ENCODE assay signal across 27 cellular contexts in genomic region chr7:123039269-123039668, GRCh38. TPM values are rescaled to one million over a fixed set of nuclear protein-coding genes. Genes with fewer than 3 reads are reported as not detected.
DNase-seq lines count a peak whose midpoint lies in the region; ATAC-seq, FAIRE-seq and TF ChIP-seq lines count a peak whose summit lies in the region.
"Had no signal": no experiment of that assay in that cellular context is flagged by ENCODE, and none has a peak within 500 bp of the region (broad histone marks: within the 10 kb centered on the region; RNA-seq: fewer than 3 reads in every experiment).

No MANE protein-coding gene starts in this region.

- H3K23ac ChIP-seq in H9 (ENCODE audit: insufficient read length, low read depth, low read length) (no peak overlapping the region), mesendoderm (ENCODE audit: low read length) (no peak overlapping the region)

- H3K18ac ChIP-seq in H9 (ENCODE audit: insufficient read length, low read depth, low read length), result no peak overlapping the region
- no peak overlapping the region for H3K18ac ChIP-seq in mesendoderm (ENCODE audit: low read length)

- ATAC-seq in WTC11, result peak; percentile 69
- no peak for ATAC-seq in GM21381 (IDR thresholded peaks at IDR 0.05; ENCODE audit: unreplicated experiment)
- no peak for ATAC-seq in GM19467 (IDR thresholded peaks at IDR 0.05; ENCODE audit: unreplicated experiment)
- ATAC-seq: GM12878 had no signal

- no peak overlapping the region for H4K91ac ChIP-seq in H9 (ENCODE audit: insufficient read length, low read depth, low read length)

- H3K4me3 Mint-ChIP-seq in H9 (no peak overlapping the region), WTC11 (no peak overlapping the region)
- H3K4me3 Mint-ChIP-seq: CD14-positive monocyte; CD4-positive, alpha-beta T cell; CD8-positive, alpha-beta memory T cell had no signal

- H3K4ac ChIP-seq in H9 (ENCODE audit: low read depth, low read length) (no peak overlapping the region), mesendoderm (ENCODE audit: low read depth, low read length) (no peak overlapping the region)

- H3K79me1 ChIP-seq in H9 (ENCODE audit: insufficient read depth, low read depth, low read length, poor library complexity, severe bottlenecking), result no peaks in the 10 kb centered on the region
- H3K79me1 ChIP-seq in mesendoderm (ENCODE audit: low read length), result no peaks in the 10 kb centered on the region

- H3K36me3 Mint-ChIP-seq in H9 (ENCODE audit: insufficient read depth in 1 of 3, low read depth in 3 of 3), result no peaks in the 10 kb centered on the region; a peak in 1 of 7 replicates
- H3K36me3 Mint-ChIP-seq in WTC11, result 0 out of 2 replicates have a peak, but pooled peaks cover 3% of the 10 kb centered on the region
- H3K36me3 Mint-ChIP-seq: CD14-positive monocyte; CD8-positive, alpha-beta memory T cell had no signal

- H2AK5ac ChIP-seq in H9 (ENCODE audit: insufficient read length, low read length), result no peak overlapping the region
- H2AK5ac ChIP-seq in mesendoderm (ENCODE audit: low read length), result no peak overlapping the region

- H3K4me1 ChIP-seq in ACC112 (ENCODE audit: control insufficient read depth, insufficient read depth, low read length, unreplicated experiment) (peaks cover 8% of the 10 kb centered on the region), H9 (ENCODE audit: insufficient read depth, low read length) (no peaks in the 10 kb centered on the region), mesendoderm (ENCODE audit: control insufficient read depth, low read depth, low read length) (no peaks in the 10 kb centered on the region)
- H3K4me1 ChIP-seq: BE2C; BLaER1 treated with 17β-estradiol and CSF1 and Interleukin-3, amounts not matched to agents 10 nM and 100 nM had no signal

- H2BK12ac ChIP-seq in H9 (ENCODE audit: insufficient read length, low read depth, low read length), result no peak overlapping the region

- no peak for FAIRE-seq in frontal cortex (lab: Jason Lieb, UNC)
- FAIRE-seq: A204.1, D721Med, GM12878, GM19239 had no signal

- H3K56ac ChIP-seq in H9 (ENCODE audit: insufficient read length, low read depth, low read length), result no peak overlapping the region
- no peak overlapping the region for H3K56ac ChIP-seq in mesendoderm (ENCODE audit: low read length)

- no peak overlapping the region for H3K9ac ChIP-seq in H9 (ENCODE audit: extremely low read depth, insufficient read length, low read length)
- no peak overlapping the region for H3K9ac ChIP-seq in mesendoderm (ENCODE audit: low read length)
- H3K9ac ChIP-seq: BLaER1 treated with 17β-estradiol and CSF1 and Interleukin-3, amounts not matched to agents 10 nM and 100 nM; GM23248 had no signal

- H3K4me1 Mint-ChIP-seq in H9, result peaks cover 9 to 10% of the 10 kb centered on the region in 2 experiments
- H3K4me1 Mint-ChIP-seq in WTC11, result peaks cover 20% of the 10 kb centered on the region
- H3K4me1 Mint-ChIP-seq: CD14-positive monocyte; CD8-positive, alpha-beta memory T cell had no signal

- H3K27me3 ChIP-seq in ACC112 (ENCODE audit: insufficient read depth, low read length) (no peaks in the 10 kb centered on the region), H9 (ENCODE audit: insufficient read depth, low read length) (no peaks in the 10 kb centered on the region), mesendoderm (ENCODE audit: insufficient read depth, low read length, poor library complexity) (no peaks in the 10 kb centered on the region)
- H3K27me3 ChIP-seq: BE2C; BLaER1 treated with 17β-estradiol and CSF1 and Interleukin-3, amounts not matched to agents 10 nM and 100 nM had no signal

- H3K36me3 ChIP-seq in ACC112 (ENCODE audit: insufficient read depth, low read length) (no peaks in the 10 kb centered on the region), mesendoderm (ENCODE audit: control insufficient read depth, insufficient read depth, low read length) (no peaks in the 10 kb centered on the region)
- H3K36me3 ChIP-seq: BE2C; BLaER1 treated with 17β-estradiol and CSF1 and Interleukin-3, amounts not matched to agents 10 nM and 100 nM had no signal

- TF ChIP-seq CTCF in H9 (conservative IDR thresholded peaks at IDR 0.05), result no peak
- no peak for TF ChIP-seq CTCF in WTC11 (IDR thresholded peaks at IDR 0.05)

- CTCF ChIA-PET in WTC11 (lab: Charles Lee), result no interaction called here

- H2BK5ac ChIP-seq in H9 (ENCODE audit: insufficient read length, low read length) (no peak overlapping the region), mesendoderm (ENCODE audit: low read length) (no peak overlapping the region)

- no peaks in the 10 kb centered on the region for H3K27me3 Mint-ChIP-seq in H9 (ENCODE audit: low read depth)
- no peaks in the 10 kb centered on the region for H3K27me3 Mint-ChIP-seq in WTC11 (ENCODE audit: low read depth)
- H3K27me3 Mint-ChIP-seq: CD4-positive, alpha-beta T cell; CD8-positive, alpha-beta memory T cell had no signal

- DNase-seq in H9 (no peak), WTC11 (ENCODE audit: low spot score) (no peak), mesendoderm (peak; percentile 2), frontal cortex (ENCODE audit: low spot score in 2 of 2) (no peak)
- DNase-seq in stimulated activated CD4-positive, alpha-beta T cell treated with anti-CD3 and anti-CD28 coated beads, Interleukin-4, amount 100 ng/mL, for 4 hours, result no peak
- DNase-seq: ACHN; AML-193; BE2C; CD4-positive, alpha-beta T cell; CD8-positive, alpha-beta memory T cell; DMS 273 treated with DMSO at 0.1 percent for 48 hours; DMS79; EL; GDM1; GM23248; HCEC 1CT had no signal

- H3K9me3 ChIP-seq in H9 (ENCODE audit: control insufficient read depth, low read depth, low read length), result no peaks in the 10 kb centered on the region
- H3K9me3 ChIP-seq: BE2C had no signal

- no peak overlapping the region for H2BK20ac ChIP-seq in H9 (ENCODE audit: low read depth, low read length, poor library complexity, severe bottlenecking)

- H2BK120ac ChIP-seq in H9 (ENCODE audit: low read depth, low read length, poor library complexity, severe bottlenecking) (no peak overlapping the region), mesendoderm (ENCODE audit: low read depth, low read length) (no peak overlapping the region)

- peak overlapping the region; percentile 1 to 53 (median 53); a peak in 4 of 7 replicates for H3K27ac Mint-ChIP-seq in H9
- peak overlapping the region; percentile 22 for H3K27ac Mint-ChIP-seq in WTC11
- H3K27ac Mint-ChIP-seq: CD14-positive monocyte; CD4-positive, alpha-beta T cell; CD8-positive, alpha-beta memory T cell had no signal

- no peak overlapping the region for H3K14ac ChIP-seq in H9 (ENCODE audit: insufficient read depth, low read length)

- no peak overlapping the region for H2BK15ac ChIP-seq in H9 (ENCODE audit: low read depth, low read length)
- no peak overlapping the region for H2BK15ac ChIP-seq in mesendoderm (replicated peaks; ENCODE audit: low read depth)

- H3K9me3 Mint-ChIP-seq in H9, result peaks cover 0 to 7% of the 10 kb centered on the region in 2 experiments; a peak in 3 of 5 replicates
- peaks cover 13% of the 10 kb centered on the region for H3K9me3 Mint-ChIP-seq in WTC11

- H3K79me2 ChIP-seq in ACC112 (ENCODE audit: control insufficient read depth, insufficient read depth, low read length, unreplicated experiment) (no peaks in the 10 kb centered on the region), H9 (ENCODE audit: insufficient read depth, low read length) (no peaks in the 10 kb centered on the region), mesendoderm (ENCODE audit: control insufficient read depth, insufficient read depth, low read length) (no peaks in the 10 kb centered on the region)

- H3T11ph ChIP-seq in H9 (ENCODE audit: low read length), result no peak overlapping the region

- H4K20me1 ChIP-seq in H9 (ENCODE audit: control insufficient read depth, insufficient read depth, insufficient read length), result no peaks in the 10 kb centered on the region
- H4K20me1 ChIP-seq: BLaER1 treated with 17β-estradiol and CSF1 and Interleukin-3, amounts not matched to agents 10 nM and 100 nM had no signal

- H3K27ac ChIP-seq in ACC112 (ENCODE audit: low read depth, low read length) (no peak overlapping the region), H9 (ENCODE audit: insufficient read length, low read depth, low read length) (no peak overlapping the region), mesendoderm (ENCODE audit: low read depth, low read length) (no peak overlapping the region)
- H3K27ac ChIP-seq: 22Rv1; BLaER1 treated with 17β-estradiol and CSF1 and Interleukin-3, amounts not matched to agents 10 nM and 100 nM; GM23248 had no signal

- H3K4me2 ChIP-seq in H9 (ENCODE audit: insufficient read depth, insufficient read length, low read length), result no peak overlapping the region
- no peak overlapping the region for H3K4me2 ChIP-seq in mesendoderm (ENCODE audit: low read length)
- H3K4me2 ChIP-seq: BLaER1 treated with 17β-estradiol and CSF1 and Interleukin-3, amounts not matched to agents 10 nM and 100 nM had no signal

- WGBS in H9 (ENCODE audit: extremely low coverage, insufficient read length, low lambda C conversion rate), result no CpG with 5 or more reads among the region's 3 CpGs
- WGBS in mesendoderm (ENCODE audit: extremely low coverage, insufficient coverage, low lambda C conversion rate), result no CpG with 5 or more reads among the region's 3 CpGs

- H2AFZ ChIP-seq in ACC112 (ENCODE audit: low read length, unreplicated experiment) (peak overlapping the region; percentile 17), H9 (ENCODE audit: low read length) (no peak overlapping the region)
- H2AFZ ChIP-seq: GM23248 had no signal

- H3K23me2 ChIP-seq in H9 (ENCODE audit: insufficient read length, low read depth, low read length, poor library complexity, severe bottlenecking), result no peaks in the 10 kb centered on the region

- no peak overlapping the region for H4K5ac ChIP-seq in H9 (ENCODE audit: insufficient read length, low read depth, low read length)
- no peak overlapping the region for H4K5ac ChIP-seq in mesendoderm (ENCODE audit: low read length)

- H3K4me3 ChIP-seq in ACC112 (ENCODE audit: low read depth, low read length), result no peak overlapping the region
- H3K4me3 ChIP-seq in mesendoderm (ENCODE audit: low read length), result no peak overlapping the region
- H3K4me3 ChIP-seq: BLaER1 treated with 17β-estradiol and CSF1 and Interleukin-3, amounts not matched to agents 10 nM and 100 nM; GM12878; GM23248 had no signal

- POLR2A ChIA-PET in WTC11 (lab: Charles Lee), result no interaction called here

- H4K8ac ChIP-seq in H9 (replicated peaks; ENCODE audit: insufficient read length, low read depth, low read length) (no peak overlapping the region), mesendoderm (ENCODE audit: low read depth, low read length) (no peak overlapping the region)

RNA-seq across cellular contexts. Expression of gene TAS2R16, which starts 43.8 kb away (rescaled TPM):
- not detected in 2 replicates for total RNA-seq in H9 (2021)
- total RNA-seq in WTC11 (2021), result not detected in 3 replicates
- not detected for polyA plus RNA-seq in mesendoderm (2013, experiment 1 of 2)
- not detected for polyA plus RNA-seq in mesendoderm (2013, experiment 2 of 2)
- not detected for total RNA-seq in frontal cortex
- total RNA-seq: CD4-positive, alpha-beta T cell; CD8-positive, alpha-beta memory T cell; GM12878; GM23248; H4 had no signal
- polyA plus RNA-seq: CD14-positive monocyte; CD8-positive, alpha-beta memory T cell; GM12878; GM23248 had no signal
